In genomic region chr15:59892995-59893394, GRCh38 we compare ENCODE assay signal across 15 cellular contexts.
A peak's percentile ranks its signal among the peaks of the same experiment; 100 is the strongest.
DNase-seq lines count a peak whose midpoint lies in the region; ATAC-seq, FAIRE-seq and TF ChIP-seq lines count a peak whose summit lies in the region.
"Had no signal": no experiment of that assay in that cellular context is flagged by ENCODE, and none has a peak within 500 bp of the region (broad histone marks: within the 10 kb centered on the region; RNA-seq: fewer than 3 reads in every experiment).

No MANE protein-coding gene starts in this region.

- H3K4me3 ChIP-seq in DND-41 (ENCODE audit: low read depth in 1 of 2, low read length in 2 of 2) (no peak overlapping the region), bronchial epithelial cell (ENCODE audit: low read depth, low read length) (no peak overlapping the region), heart left ventricle (no peak overlapping the region), transverse colon (no peak overlapping the region)
- H3K4me3 ChIP-seq: mucosa of descending colon, stomach had no signal

- no peak for TF ChIP-seq CTCF in DND-41 (IDR thresholded peaks at IDR 0.05; ENCODE audit: borderline replicate concordance, extremely low read depth, low read length, poor library complexity, severe bottlenecking)
- no peak for TF ChIP-seq CTCF in bronchial epithelial cell (IDR thresholded peaks at IDR 0.05; ENCODE audit: insufficient read depth, low read length, severe bottlenecking)
- TF ChIP-seq CTCF in heart left ventricle (IDR thresholded peaks at IDR 0.05) = no peak
- no peak for TF ChIP-seq CTCF in transverse colon (IDR thresholded peaks at IDR 0.05)

- TF ChIP-seq EP300 in transverse colon (IDR thresholded peaks at IDR 0.05; ENCODE audit: low read depth) = no peak

- TF ChIP-seq POLR2A in heart left ventricle (IDR thresholded peaks at IDR 0.05) (no peak), transverse colon (IDR thresholded peaks at IDR 0.05) (no peak)

- H3K9me3 ChIP-seq in DND-41 (ENCODE audit: insufficient read depth, low read length, severe bottlenecking) (no peaks in the 10 kb centered on the region), heart left ventricle (peaks cover 0 to 4% (median 0%) of the 10 kb centered on the region in 12 donors), transverse colon (no peaks in the 10 kb centered on the region)
- H3K9me3 ChIP-seq: mucosa of descending colon had no signal

- H3K9me3 Mint-ChIP-seq in activated naive CD8-positive, alpha-beta T cell treated with anti-CD3 and anti-CD28 coated beads, Interleukin-2, amount 50 U/mL, for 24 hours = no peaks in the 10 kb centered on the region
- H3K9me3 Mint-ChIP-seq: activated B cell treated with CpG ODN at 0.5 μM for 24 hours had no signal

- H3K9ac ChIP-seq in DND-41 (ENCODE audit: low read depth, low read length) = no peak overlapping the region

- no peak overlapping the region for H3K4me2 ChIP-seq in DND-41 (ENCODE audit: insufficient read depth, low read length)

- H3K36me3 Mint-ChIP-seq in activated naive CD8-positive, alpha-beta T cell treated with anti-CD3 and anti-CD28 coated beads, Interleukin-2, amount 50 U/mL, for 24 hours (ENCODE audit: low read depth) = no peaks in the 10 kb centered on the region

- H3K27me3 ChIP-seq in DND-41 (ENCODE audit: insufficient read depth, low read length, poor library complexity) (no peaks in the 10 kb centered on the region), bronchial epithelial cell (ENCODE audit: control insufficient read depth, insufficient read depth, low read length) (peaks cover 1% of the 10 kb centered on the region), heart left ventricle (peaks cover 0 to 19% (median 0%) of the 10 kb centered on the region in 9 donors), transverse colon (peaks cover 12% of the 10 kb centered on the region)

- peak; percentile 6 for DNase-seq in DND-41
- DNase-seq in LHCN-M2 (ENCODE audit: low read depth) = peak; percentile 23
- DNase-seq in bronchial epithelial cell (ENCODE audit: low read depth) = peak; percentile 26
- DNase-seq in lung microvascular endothelial cell (ENCODE audit: low read depth in 2 of 2) = peak; percentile 28
- DNase-seq in activated naive CD8-positive, alpha-beta T cell treated with anti-CD3 and anti-CD28 coated beads, Interleukin-2, amount 50 U/mL, for 24 hours = no peak
- no peak for DNase-seq in heart left ventricle
- no peak for DNase-seq in NCI-H2171 treated with DMSO at 0.1 percent for 48 hours (lab: John Stamatoyannopoulos, UW)
- no peak for DNase-seq in transverse colon
- DNase-seq: activated B cell treated with CpG ODN at 0.5 μM for 24 hours; mucosa of descending colon; NCI-H510A treated with DMSO at 0.1 percent for 48 hours; SHP77 treated with DMSO at 0.1 percent for 48 hours; stimulated activated CD4-positive, alpha-beta T cell treated with anti-CD3 and anti-CD28 coated beads, Interleukin-2, amount 100 ng/mL, for 48 hours; stomach had no signal

- no peaks in the 10 kb centered on the region for H3K4me1 Mint-ChIP-seq in activated naive CD8-positive, alpha-beta T cell treated with anti-CD3 and anti-CD28 coated beads, Interleukin-2, amount 50 U/mL, for 24 hours
- H3K4me1 Mint-ChIP-seq: activated B cell treated with CpG ODN at 0.5 μM for 24 hours had no signal

- H3K4me1 ChIP-seq in DND-41 (ENCODE audit: insufficient read depth, low read length) = no peaks in the 10 kb centered on the region
- H3K4me1 ChIP-seq in heart left ventricle = no peaks in the 10 kb centered on the region
- H3K4me1 ChIP-seq in transverse colon = no peaks in the 10 kb centered on the region
- H3K4me1 ChIP-seq: stomach had no signal

- FAIRE-seq in bronchial epithelial cell (lab: Jason Lieb, UNC) = no peak

- H3K27ac ChIP-seq in DND-41 (ENCODE audit: low read length) (no peak overlapping the region), heart left ventricle (no peak overlapping the region), transverse colon (no peak overlapping the region)
- H3K27ac ChIP-seq: HL-60, stomach had no signal

- no peaks in the 10 kb centered on the region for H3K79me2 ChIP-seq in DND-41 (ENCODE audit: insufficient read depth, low read length)

- peaks cover 5% of the 10 kb centered on the region for H3K27me3 Mint-ChIP-seq in activated naive CD8-positive, alpha-beta T cell treated with anti-CD3 and anti-CD28 coated beads, Interleukin-2, amount 50 U/mL, for 24 hours

- no peak overlapping the region for H2AFZ ChIP-seq in DND-41 (ENCODE audit: low read depth, low read length)

- WGBS in heart left ventricle, 4 donors = 21 to 47% (median 28%) methylated on average over 1 of the region's 1 CpG
- WGBS in transverse colon (ENCODE audit: low coverage in 1 of 2), 2 donors = 35% methylated on average over 1 of the region's 1 CpG; no CpG with 5 or more reads in 1 of the 2 donors

- in situ Hi-C loops in transverse colon (cut with MboI; ENCODE audit: low pct_ligation_motif_present in 1 of 4, low pct_unique_long_range_greater_than_20kb in 1 of 4, low sequenced_read_pairs in 3 of 4) = no loop called here

- intact Hi-C loops in heart left ventricle (cut with DNase I) = no loop called here
- intact Hi-C loops in transverse colon (cut with DNase I; ENCODE audit: low total_unique reads) = no loop called here

- H3K4me3 Mint-ChIP-seq in activated naive CD8-positive, alpha-beta T cell treated with anti-CD3 and anti-CD28 coated beads, Interleukin-2, amount 50 U/mL, for 24 hours = no peak overlapping the region
- H3K4me3 Mint-ChIP-seq: activated B cell treated with CpG ODN at 0.5 μM for 24 hours had no signal

- no peak; the same call in 2 of the 3 replicates for ATAC-seq in DND-41 (ENCODE audit: insufficient read depth, low read depth)
- ATAC-seq in activated naive CD8-positive, alpha-beta T cell treated with anti-CD3 and anti-CD28 coated beads, Interleukin-2, amount 50 U/mL, for 24 hours = no peak
- ATAC-seq in heart left ventricle = no peak
- ATAC-seq: mucosa of descending colon had no signal

- H4K20me1 ChIP-seq in DND-41 (ENCODE audit: insufficient read depth, low read length) = no peaks in the 10 kb centered on the region

- H3K36me3 ChIP-seq in DND-41 (ENCODE audit: insufficient read depth, low read length) (no peaks in the 10 kb centered on the region), bronchial epithelial cell (ENCODE audit: control insufficient read depth, insufficient read depth, low read length) (no peaks in the 10 kb centered on the region), heart left ventricle (no peaks in the 10 kb centered on the region), transverse colon (no peaks in the 10 kb centered on the region)
- H3K36me3 ChIP-seq: stomach had no signal

- H3K27ac Mint-ChIP-seq in activated naive CD8-positive, alpha-beta T cell treated with anti-CD3 and anti-CD28 coated beads, Interleukin-2, amount 50 U/mL, for 24 hours = no peak overlapping the region
- H3K27ac Mint-ChIP-seq: activated B cell treated with CpG ODN at 0.5 μM for 24 hours had no signal

Comparison
In these comparisons a context has a peak if more than half of its experiments do, and no peak if none do; other contexts are left out.
1. DNase-seq: peak in DND-41 (single experiment), LHCN-M2 (single experiment), bronchial epithelial cell (single experiment) and lung microvascular endothelial cell (2 of 2); none in activated naive CD8-positive, alpha-beta T cell treated with anti-CD3 and anti-CD28 coated beads, Interleukin-2, amount 50 U/mL, for 24 hours (single experiment), heart left ventricle (0 of 5), NCI-H2171 treated with DMSO at 0.1 percent for 48 hours (single experiment) and transverse colon (single experiment).